Comparison of ENCODE assay signal across 23 cellular contexts in the genomic region with DNA sequence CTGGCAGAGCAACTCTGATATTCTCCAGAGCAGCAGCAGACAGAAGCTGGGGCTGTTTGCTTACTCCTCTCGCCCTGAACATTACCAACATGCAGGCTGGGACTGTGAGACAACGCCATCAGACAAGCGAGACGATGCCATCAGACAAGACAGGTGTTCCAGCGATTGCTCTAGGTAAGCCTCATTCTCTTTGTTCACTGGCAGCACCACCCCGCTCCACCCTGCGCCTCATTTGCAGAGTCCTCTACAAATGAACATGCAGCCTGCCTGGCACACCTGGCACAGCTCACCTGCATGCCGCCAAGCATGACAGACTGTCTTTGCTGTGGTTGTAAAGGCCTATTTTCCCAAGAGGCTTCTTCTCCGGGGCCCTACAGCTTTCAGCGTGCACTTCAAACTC.
DNase-seq lines count a peak whose midpoint lies in the region; ATAC-seq and TF ChIP-seq lines count a peak whose summit lies in the region.
"Had no signal": no experiment of that assay in that cellular context is flagged by ENCODE, and none has a peak within 500 bp of the region (broad histone marks: within the 10 kb centered on the region; RNA-seq: fewer than 3 reads in every experiment).

No MANE protein-coding gene starts in this region.

- CTCF ChIA-PET in WTC11 (lab: Charles Lee) = no interaction called here

- peak overlapping the region; percentile 20 to 47 for H3K27ac ChIP-seq in esophagus (ENCODE audit: low read depth in 2 of 2, low read length in 1 of 2)
- H3K27ac ChIP-seq: BLaER1 treated with 17β-estradiol and CSF1 and Interleukin-3, amounts not matched to agents 10 nM and 100 nM; gastroesophageal sphincter had no signal

- H3K4me3 Mint-ChIP-seq in WTC11 = no peak overlapping the region
- H3K4me3 Mint-ChIP-seq: activated T-cell treated with anti-CD3 and anti-CD28 coated beads, Interleukin-2, amount 50 U/mL, for 72 hours; IgD-negative memory B cell had no signal

- 57 to 68% methylated on average over 10 of the region's 10 CpGs for WGBS in esophagus, 2 donors

- no peaks in the 10 kb centered on the region for H3K9me3 Mint-ChIP-seq in WTC11
- H3K9me3 Mint-ChIP-seq: activated T-cell treated with anti-CD3 and anti-CD28 coated beads, Interleukin-2, amount 50 U/mL, for 72 hours; IgD-negative memory B cell had no signal

- no peaks in the 10 kb centered on the region for H3K27me3 ChIP-seq in esophagus (ENCODE audit: control insufficient read depth in 1 of 2, insufficient read depth in 2 of 2, low read length in 2 of 2)
- H3K27me3 ChIP-seq: BLaER1 treated with 17β-estradiol and CSF1 and Interleukin-3, amounts not matched to agents 10 nM and 100 nM; gastroesophageal sphincter; MG63 had no signal

- H3K4me3 ChIP-seq in esophagus (ENCODE audit: low read depth in 1 of 2, low read length in 2 of 2) = no peak overlapping the region
- H3K4me3 ChIP-seq: BLaER1 treated with 17β-estradiol and CSF1 and Interleukin-3, amounts not matched to agents 10 nM and 100 nM; gastroesophageal sphincter; MG63 had no signal

- H3K9me3 ChIP-seq in esophagus (ENCODE audit: control insufficient read depth in 2 of 2, insufficient read depth in 1 of 2, low read depth in 1 of 2, low read length in 1 of 2) = no peaks in the 10 kb centered on the region
- H3K9me3 ChIP-seq: BLaER1 treated with 17β-estradiol and CSF1 and Interleukin-3, amounts not matched to agents 10 nM and 100 nM; gastroesophageal sphincter; MG63 had no signal

- POLR2A ChIA-PET in WTC11 (lab: Charles Lee) = no interaction called here

- TF ChIP-seq CTCF in WTC11 (IDR thresholded peaks at IDR 0.05) = no peak

- no peaks in the 10 kb centered on the region for H3K36me3 ChIP-seq in esophagus (ENCODE audit: control insufficient read depth in 2 of 2, insufficient read depth in 2 of 2, low read length in 1 of 2)
- H3K36me3 ChIP-seq: BLaER1 treated with 17β-estradiol and CSF1 and Interleukin-3, amounts not matched to agents 10 nM and 100 nM; MG63 had no signal

- peaks cover 0 to 2% of the 10 kb centered on the region in 2 donors for H3K4me1 ChIP-seq in esophagus (ENCODE audit: control insufficient read depth in 2 of 2, insufficient read depth in 2 of 2, low read length in 1 of 2)

- peak; percentile 90 for DNase-seq in COLO668 (lab: John Stamatoyannopoulos, UW; ENCODE audit: unreplicated experiment)
- peak; percentile 50 for DNase-seq in NCI-H1092 treated with DMSO at 0.1 percent for 48 hours (lab: John Stamatoyannopoulos, UW)
- peak; percentile 32 for DNase-seq in NCI-H2171 (lab: John Stamatoyannopoulos, UW)
- no peak for DNase-seq in DMS 273 (lab: John Stamatoyannopoulos, UW; ENCODE audit: unreplicated experiment)
- no peak for DNase-seq in WTC11 (ENCODE audit: low spot score)
- DNase-seq: activated naive CD4-positive, alpha-beta T cell treated with anti-CD3 and anti-CD28 coated beads, Interleukin-2, amount 50 U/mL, for 16 hours; activated T-cell treated with anti-CD3 and anti-CD28 coated beads, Interleukin-2, amount 50 U/mL, for 72 hours; anterior cingulate cortex; GF-D8; GOT3; kidney glomerular epithelial cell; occipital lobe; stimulated activated CD8-positive, alpha-beta memory T cell treated with anti-CD3 and anti-CD28 coated beads, Interleukin-4, amount 100 ng/mL, for 48 hours; T-helper 9 cell had no signal

- peaks cover 35% of the 10 kb centered on the region for H3K4me1 Mint-ChIP-seq in WTC11

- H3K36me3 Mint-ChIP-seq in WTC11 = no peaks in the 10 kb centered on the region

- H3K27ac Mint-ChIP-seq in WTC11 = no peak overlapping the region
- H3K27ac Mint-ChIP-seq: activated T-cell treated with anti-CD3 and anti-CD28 coated beads, Interleukin-2, amount 50 U/mL, for 72 hours had no signal

- no peaks in the 10 kb centered on the region for H3K27me3 Mint-ChIP-seq in WTC11 (ENCODE audit: low read depth)
- H3K27me3 Mint-ChIP-seq: IgD-negative memory B cell had no signal

- ATAC-seq in GM18909 (IDR thresholded peaks at IDR 0.05; ENCODE audit: poor library complexity, unreplicated experiment) = no peak
- no peak for ATAC-seq in WTC11
- no peak for ATAC-seq in GM19395 (IDR thresholded peaks at IDR 0.05; ENCODE audit: unreplicated experiment)
- ATAC-seq: activated CD4-positive, CD25-positive, alpha-beta regulatory T cell treated with anti-CD3 and anti-CD28 coated beads, Interleukin-2, amount 50 U/mL, for 24 hours; activated T-cell treated with anti-CD3 and anti-CD28 coated beads, Interleukin-2, amount 50 U/mL, for 72 hours; gastroesophageal sphincter; right cardiac atrium had no signal

TF ChIP-seq in WTC11, 78 proteins besides CTCF, POLR2A, EP300 and RAD21 (continues in another document):
- TF ChIP-seq, protein P1, sequence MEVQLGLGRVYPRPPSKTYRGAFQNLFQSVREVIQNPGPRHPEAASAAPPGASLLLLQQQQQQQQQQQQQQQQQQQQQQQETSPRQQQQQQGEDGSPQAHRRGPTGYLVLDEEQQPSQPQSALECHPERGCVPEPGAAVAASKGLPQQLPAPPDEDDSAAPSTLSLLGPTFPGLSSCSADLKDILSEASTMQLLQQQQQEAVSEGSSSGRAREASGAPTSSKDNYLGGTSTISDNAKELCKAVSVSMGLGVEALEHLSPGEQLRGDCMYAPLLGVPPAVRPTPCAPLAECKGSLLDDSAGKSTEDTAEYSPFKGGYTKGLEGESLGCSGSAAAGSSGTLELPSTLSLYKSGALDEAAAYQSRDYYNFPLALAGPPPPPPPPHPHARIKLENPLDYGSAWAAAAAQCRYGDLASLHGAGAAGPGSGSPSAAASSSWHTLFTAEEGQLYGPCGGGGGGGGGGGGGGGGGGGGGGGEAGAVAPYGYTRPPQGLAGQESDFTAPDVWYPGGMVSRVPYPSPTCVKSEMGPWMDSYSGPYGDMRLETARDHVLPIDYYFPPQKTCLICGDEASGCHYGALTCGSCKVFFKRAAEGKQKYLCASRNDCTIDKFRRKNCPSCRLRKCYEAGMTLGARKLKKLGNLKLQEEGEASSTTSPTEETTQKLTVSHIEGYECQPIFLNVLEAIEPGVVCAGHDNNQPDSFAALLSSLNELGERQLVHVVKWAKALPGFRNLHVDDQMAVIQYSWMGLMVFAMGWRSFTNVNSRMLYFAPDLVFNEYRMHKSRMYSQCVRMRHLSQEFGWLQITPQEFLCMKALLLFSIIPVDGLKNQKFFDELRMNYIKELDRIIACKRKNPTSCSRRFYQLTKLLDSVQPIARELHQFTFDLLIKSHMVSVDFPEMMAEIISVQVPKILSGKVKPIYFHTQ (CRISPR knock-in tag; IDR thresholded peaks at IDR 0.05) = no peak
- no peak for TF ChIP-seq NFYB (CRISPR knock-in tag; conservative IDR thresholded peaks at IDR 0.05; ENCODE audit: low read depth)
- TF ChIP-seq, protein P2, sequence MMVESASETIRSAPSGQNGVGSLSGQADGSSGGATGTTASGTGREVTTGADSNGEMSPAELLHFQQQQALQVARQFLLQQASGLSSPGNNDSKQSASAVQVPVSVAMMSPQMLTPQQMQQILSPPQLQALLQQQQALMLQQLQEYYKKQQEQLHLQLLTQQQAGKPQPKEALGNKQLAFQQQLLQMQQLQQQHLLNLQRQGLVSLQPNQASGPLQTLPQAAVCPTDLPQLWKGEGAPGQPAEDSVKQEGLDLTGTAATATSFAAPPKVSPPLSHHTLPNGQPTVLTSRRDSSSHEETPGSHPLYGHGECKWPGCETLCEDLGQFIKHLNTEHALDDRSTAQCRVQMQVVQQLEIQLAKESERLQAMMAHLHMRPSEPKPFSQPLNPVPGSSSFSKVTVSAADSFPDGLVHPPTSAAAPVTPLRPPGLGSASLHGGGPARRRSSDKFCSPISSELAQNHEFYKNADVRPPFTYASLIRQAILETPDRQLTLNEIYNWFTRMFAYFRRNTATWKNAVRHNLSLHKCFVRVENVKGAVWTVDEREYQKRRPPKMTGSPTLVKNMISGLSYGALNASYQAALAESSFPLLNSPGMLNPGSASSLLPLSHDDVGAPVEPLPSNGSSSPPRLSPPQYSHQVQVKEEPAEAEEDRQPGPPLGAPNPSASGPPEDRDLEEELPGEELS (CRISPR knock-in tag; IDR thresholded peaks at IDR 0.05) = no peak
- no peak for TF ChIP-seq SMAD4 (CRISPR knock-in tag; IDR thresholded peaks at IDR 0.05)
- TF ChIP-seq ZBTB21 (CRISPR knock-in tag; IDR thresholded peaks at IDR 0.05; ENCODE audit: borderline replicate concordance) = no peak
- TF ChIP-seq, protein P3, sequence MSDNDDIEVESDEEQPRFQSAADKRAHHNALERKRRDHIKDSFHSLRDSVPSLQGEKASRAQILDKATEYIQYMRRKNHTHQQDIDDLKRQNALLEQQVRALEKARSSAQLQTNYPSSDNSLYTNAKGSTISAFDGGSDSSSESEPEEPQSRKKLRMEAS (CRISPR knock-in tag; IDR thresholded peaks at IDR 0.05) = no peak
- TF ChIP-seq, protein P4, sequence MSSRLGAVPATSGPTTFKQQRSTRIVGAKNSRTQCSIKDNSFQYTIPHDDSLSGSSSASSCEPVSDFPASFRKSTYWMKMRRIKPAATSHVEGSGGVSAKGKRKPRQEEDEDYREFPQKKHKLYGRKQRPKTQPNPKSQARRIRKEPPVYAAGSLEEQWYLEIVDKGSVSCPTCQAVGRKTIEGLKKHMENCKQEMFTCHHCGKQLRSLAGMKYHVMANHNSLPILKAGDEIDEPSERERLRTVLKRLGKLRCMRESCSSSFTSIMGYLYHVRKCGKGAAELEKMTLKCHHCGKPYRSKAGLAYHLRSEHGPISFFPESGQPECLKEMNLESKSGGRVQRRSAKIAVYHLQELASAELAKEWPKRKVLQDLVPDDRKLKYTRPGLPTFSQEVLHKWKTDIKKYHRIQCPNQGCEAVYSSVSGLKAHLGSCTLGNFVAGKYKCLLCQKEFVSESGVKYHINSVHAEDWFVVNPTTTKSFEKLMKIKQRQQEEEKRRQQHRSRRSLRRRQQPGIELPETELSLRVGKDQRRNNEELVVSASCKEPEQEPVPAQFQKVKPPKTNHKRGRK (CRISPR knock-in tag; IDR thresholded peaks at IDR 0.05; ENCODE audit: borderline replicate concordance) = no peak
- TF ChIP-seq, protein P5, sequence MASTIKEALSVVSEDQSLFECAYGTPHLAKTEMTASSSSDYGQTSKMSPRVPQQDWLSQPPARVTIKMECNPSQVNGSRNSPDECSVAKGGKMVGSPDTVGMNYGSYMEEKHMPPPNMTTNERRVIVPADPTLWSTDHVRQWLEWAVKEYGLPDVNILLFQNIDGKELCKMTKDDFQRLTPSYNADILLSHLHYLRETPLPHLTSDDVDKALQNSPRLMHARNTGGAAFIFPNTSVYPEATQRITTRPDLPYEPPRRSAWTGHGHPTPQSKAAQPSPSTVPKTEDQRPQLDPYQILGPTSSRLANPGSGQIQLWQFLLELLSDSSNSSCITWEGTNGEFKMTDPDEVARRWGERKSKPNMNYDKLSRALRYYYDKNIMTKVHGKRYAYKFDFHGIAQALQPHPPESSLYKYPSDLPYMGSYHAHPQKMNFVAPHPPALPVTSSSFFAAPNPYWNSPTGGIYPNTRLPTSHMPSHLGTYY (CRISPR knock-in tag; IDR thresholded peaks at IDR 0.05) = no peak
- TF ChIP-seq CBFB (CRISPR knock-in tag; IDR thresholded peaks at IDR 0.05; ENCODE audit: low read depth) = no peak
- no peak for TF ChIP-seq CREM (CRISPR knock-in tag; IDR thresholded peaks at IDR 0.05)
- TF ChIP-seq PRRX2 (CRISPR knock-in tag; IDR thresholded peaks at IDR 0.05) = no peak

Comparison
In these comparisons a context has a peak if more than half of its experiments do, and no peak if none do; other contexts are left out.
1. DNase-seq: peak in COLO668 (single experiment), NCI-H1092 treated with DMSO at 0.1 percent for 48 hours (single experiment) and NCI-H2171 (single experiment); none in DMS 273 (single experiment) and WTC11 (single experiment).